In genomic region chr12:56300644-56301464, GRCh38 we compare ENCODE assay signal across 8 cellular contexts. TPM values are rescaled to one million over a fixed set of nuclear protein-coding genes. Genes with fewer than 3 reads are reported as not detected.
DNase-seq lines count a peak whose midpoint lies in the region; ATAC-seq and TF ChIP-seq lines count a peak whose summit lies in the region.

No MANE protein-coding gene starts in this region.

- no peaks in the 10 kb centered on the region for H3K27me3 ChIP-seq in iPS-15b (ENCODE audit: control insufficient read depth, insufficient read depth, low read length)
- no peaks in the 10 kb centered on the region for H3K27me3 ChIP-seq in stomach

- DNase-seq in activated naive CD4-positive, alpha-beta T cell (lab: John Stamatoyannopoulos, UW): no peak
- DNase-seq in activated naive CD8-positive, alpha-beta T cell treated with anti-CD3 and anti-CD28 coated beads, Interleukin-2, amount 50 U/mL, for 24 hours: no peak
- no peak for DNase-seq in stomach
- no peak for DNase-seq in NCI-H510A (lab: John Stamatoyannopoulos, UW)
- DNase-seq in NOMO-1 treated with dmso at 0.1 percent for 144 hours (lab: John Stamatoyannopoulos, UW; ENCODE audit: unreplicated experiment): no peak
- no peak for DNase-seq in activated CD4-positive, CD25-positive, alpha-beta regulatory T cell (lab: John Stamatoyannopoulos, UW)

- H3K9me3 ChIP-seq in iPS-15b (ENCODE audit: control insufficient read depth, insufficient read depth, low read length) (no peaks in the 10 kb centered on the region), stomach (no peaks in the 10 kb centered on the region)

- peak overlapping the region; percentile 78 for H3K4me3 ChIP-seq in iPS-15b (ENCODE audit: low read depth, low read length)
- H3K4me3 ChIP-seq in stomach: peak overlapping the region; percentile 83 to 91 (median 88)

- H3K4me3 Mint-ChIP-seq in activated naive CD4-positive, alpha-beta T cell treated with anti-CD3 and anti-CD28 coated beads, Interleukin-2, amount 50 U/mL, for 24 hours: peak overlapping the region; percentile 97
- peak overlapping the region; percentile 96 for H3K4me3 Mint-ChIP-seq in activated naive CD8-positive, alpha-beta T cell treated with anti-CD3 and anti-CD28 coated beads, Interleukin-2, amount 50 U/mL, for 24 hours

- H3K36me3 ChIP-seq in iPS-15b (ENCODE audit: control insufficient read depth, insufficient read depth, low read length): peaks cover 15% of the 10 kb centered on the region
- peaks cover 0 to 40% (median 29%) of the 10 kb centered on the region in 4 donors for H3K36me3 ChIP-seq in stomach

- intact Hi-C loops in stomach (cut with DNase I; ENCODE audit: low total_unique reads): no loop called here

- TF ChIP-seq EP300 in stomach (IDR thresholded peaks at IDR 0.05): no peak

- H3K4me1 ChIP-seq in iPS-15b (ENCODE audit: control insufficient read depth, insufficient read depth, low read length) (peaks cover 6% of the 10 kb centered on the region), stomach (peaks cover 40 to 62% (median 52%) of the 10 kb centered on the region in 4 donors)

- peak overlapping the region; percentile 94 to 98 (median 97) for H3K27ac ChIP-seq in stomach

- H3K9ac ChIP-seq in iPS-15b (ENCODE audit: low read depth, low read length): peak overlapping the region; percentile 88

- H3K27ac Mint-ChIP-seq in activated naive CD4-positive, alpha-beta T cell treated with anti-CD3 and anti-CD28 coated beads, Interleukin-2, amount 50 U/mL, for 24 hours: peak overlapping the region; percentile 97
- peak overlapping the region; percentile 96 for H3K27ac Mint-ChIP-seq in activated naive CD8-positive, alpha-beta T cell treated with anti-CD3 and anti-CD28 coated beads, Interleukin-2, amount 50 U/mL, for 24 hours

- TF ChIP-seq CTCF in stomach (IDR thresholded peaks at IDR 0.05): no peak

- no peak for ATAC-seq in activated naive CD8-positive, alpha-beta T cell treated with anti-CD3 and anti-CD28 coated beads, Interleukin-2, amount 50 U/mL, for 24 hours

- H3K27me3 Mint-ChIP-seq in activated naive CD4-positive, alpha-beta T cell treated with anti-CD3 and anti-CD28 coated beads, Interleukin-2, amount 50 U/mL, for 24 hours: no peaks in the 10 kb centered on the region
- no peaks in the 10 kb centered on the region for H3K27me3 Mint-ChIP-seq in activated naive CD8-positive, alpha-beta T cell treated with anti-CD3 and anti-CD28 coated beads, Interleukin-2, amount 50 U/mL, for 24 hours

- H3K36me3 Mint-ChIP-seq in activated naive CD4-positive, alpha-beta T cell treated with anti-CD3 and anti-CD28 coated beads, Interleukin-2, amount 50 U/mL, for 24 hours: peaks cover 11% of the 10 kb centered on the region
- peaks cover 32% of the 10 kb centered on the region for H3K36me3 Mint-ChIP-seq in activated naive CD8-positive, alpha-beta T cell treated with anti-CD3 and anti-CD28 coated beads, Interleukin-2, amount 50 U/mL, for 24 hours (ENCODE audit: low read depth)

- WGBS in stomach, 5 donors: 39 to 50% (median 41%) methylated on average over 17 to 21 of the region's 21 CpGs

- peaks cover 54% of the 10 kb centered on the region for H3K4me1 Mint-ChIP-seq in activated naive CD4-positive, alpha-beta T cell treated with anti-CD3 and anti-CD28 coated beads, Interleukin-2, amount 50 U/mL, for 24 hours
- peaks cover 47% of the 10 kb centered on the region for H3K4me1 Mint-ChIP-seq in activated naive CD8-positive, alpha-beta T cell treated with anti-CD3 and anti-CD28 coated beads, Interleukin-2, amount 50 U/mL, for 24 hours

- H3K9me3 Mint-ChIP-seq in activated naive CD4-positive, alpha-beta T cell treated with anti-CD3 and anti-CD28 coated beads, Interleukin-2, amount 50 U/mL, for 24 hours: no peaks in the 10 kb centered on the region
- H3K9me3 Mint-ChIP-seq in activated naive CD8-positive, alpha-beta T cell treated with anti-CD3 and anti-CD28 coated beads, Interleukin-2, amount 50 U/mL, for 24 hours: no peaks in the 10 kb centered on the region

- no peak for TF ChIP-seq POLR2A in stomach (IDR thresholded peaks at IDR 0.05)

RNA-seq across cellular contexts. Expression of gene CS, which starts 0.7 kb away (rescaled TPM):
- 100 to 1,000 TPM; 109 to 174 (median 135) TPM for total RNA-seq in stomach
- 10 to 100 TPM; 51.9 to 63.7 (median 55.4) TPM for polyA plus RNA-seq in stomach

RNA-seq across cellular contexts. Expression of gene CNPY2, which starts 14.9 kb away (rescaled TPM):
- total RNA-seq in stomach: 100 to 1,000 TPM in 1 of 5 donors, 10 to 100 TPM in 4; 39.7 to 112 (median 94.1) TPM
- 100 to 1,000 TPM in 1 of 3 donors, 10 to 100 TPM in 2; 71.0 to 105 (median 73.9) TPM for polyA plus RNA-seq in stomach

RNA-seq across cellular contexts. Expression of gene PAN2, which starts 32.9 kb away (rescaled TPM):
- 100 to 1,000 TPM in 2 of 5 donors, 10 to 100 TPM in 3; 41.7 to 146 (median 49.3) TPM for total RNA-seq in stomach
- polyA plus RNA-seq in stomach: 10 to 100 TPM in 1 of 3 donors, 1 to 10 TPM in 2; 4.9 to 28.4 (median 9.5) TPM

RNA-seq across cellular contexts. Expression of gene COQ10A, which starts 34.1 kb away (rescaled TPM):
- 10 to 100 TPM in 2 of 5 donors, 1 to 10 TPM in 3; 6.8 to 86.4 (median 9.4) TPM for total RNA-seq in stomach
- 10 to 100 TPM in 1 of 3 donors, 1 to 10 TPM in 2; 4.4 to 10.1 (median 7.0) TPM for polyA plus RNA-seq in stomach

RNA-seq across cellular contexts. Expression of gene IL23A, which starts 37.8 kb away (rescaled TPM):
- total RNA-seq in stomach: 1 to 10 TPM in 1 of 5 donors, not detected in 4; 1.1 TPM
- 1 to 10 TPM in 1 of 3 donors, under 1 TPM in 1, not detected in 1; 0.56 to 1.9 TPM for polyA plus RNA-seq in stomach
